Comparison of ENCODE assay signal across 8 cellular contexts in the genomic region with DNA sequence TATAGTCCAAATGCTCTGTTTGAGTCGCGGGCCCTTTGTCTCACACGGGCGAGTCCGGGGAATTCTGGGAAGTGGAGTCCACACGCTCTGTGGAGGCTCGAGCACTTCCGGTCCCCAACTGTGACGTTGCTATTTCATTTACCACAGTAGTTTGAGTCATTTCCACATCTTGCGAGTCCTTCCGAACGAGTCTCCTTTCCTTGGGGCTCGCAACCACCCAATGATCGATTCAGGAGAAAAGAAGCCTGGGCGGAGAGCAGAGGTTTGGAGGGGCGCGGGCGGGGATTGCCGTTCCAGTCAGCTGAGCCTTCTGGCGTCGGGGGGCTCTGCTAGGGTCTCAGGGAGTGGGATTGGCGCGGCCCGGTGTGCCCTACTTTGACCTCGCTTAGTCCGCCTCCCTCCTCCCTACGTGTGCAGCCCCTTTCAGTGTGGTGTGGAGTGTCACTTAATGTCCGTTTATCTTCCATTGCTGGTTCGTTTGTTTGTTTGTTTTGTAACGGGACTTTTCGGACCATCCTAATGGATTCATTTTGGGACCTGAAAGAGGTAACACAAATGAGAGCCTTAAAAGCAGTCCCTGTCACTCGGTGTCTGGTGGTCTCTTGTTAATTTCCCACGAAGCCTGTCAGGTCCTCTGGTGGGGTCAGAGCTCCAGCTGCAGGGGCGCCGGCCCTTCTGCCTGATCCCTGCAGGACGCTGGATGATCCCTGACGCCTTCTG. TPM values are rescaled to one million over a fixed set of nuclear protein-coding genes. Genes with fewer than 3 reads are reported as not detected.
DNase-seq lines count a peak whose midpoint lies in the region; ATAC-seq, FAIRE-seq and TF ChIP-seq lines count a peak whose summit lies in the region.

TSS of gene ZNF222 (plus strand) at position 163 of the 720 bp plus-strand sequence. CDS start at position 221, 58 bp downstream.

- H3K36me3 Mint-ChIP-seq in stimulated activated naive CD8-positive, alpha-beta T cell treated with anti-CD3 and anti-CD28 coated beads, Interleukin-15, Interleukin-2, amounts not matched to agents 100 ng/mL and 50 ng/mL, for 24 hours (ENCODE audit: low read depth): peaks cover 54% of the 10 kb centered on the region

- peak within 1 kb of the TSS; percentile 81 for H3K27ac Mint-ChIP-seq in stimulated activated naive CD8-positive, alpha-beta T cell treated with anti-CD3 and anti-CD28 coated beads, Interleukin-15, Interleukin-2, amounts not matched to agents 100 ng/mL and 50 ng/mL, for 24 hours

- H3K27ac ChIP-seq in RWPE2 (ENCODE audit: poor library complexity, severe bottlenecking): no peak within 1 kb of the TSS
- H3K27ac ChIP-seq in neural cell (ENCODE audit: low read length): peak within 1 kb of the TSS; percentile 70

- H3K36me3 ChIP-seq in RWPE2 (ENCODE audit: low read depth) (peaks cover 24% of the 10 kb centered on the region), neural cell (ENCODE audit: insufficient read depth, low read length) (peaks cover 15% of the 10 kb centered on the region)

- peak; percentile 74 for ATAC-seq in GM21515 (IDR thresholded peaks at IDR 0.05; ENCODE audit: unreplicated experiment)
- ATAC-seq in RWPE2 (ENCODE audit: low read depth): peak; percentile 94

- no peaks in the 10 kb centered on the region for H3K9me3 ChIP-seq in RWPE2 (ENCODE audit: severe bottlenecking)
- no peaks in the 10 kb centered on the region for H3K9me3 ChIP-seq in neural cell (ENCODE audit: low read length)

- H3K4me3 Mint-ChIP-seq in stimulated activated naive CD8-positive, alpha-beta T cell treated with anti-CD3 and anti-CD28 coated beads, Interleukin-15, Interleukin-2, amounts not matched to agents 100 ng/mL and 50 ng/mL, for 24 hours: peak within 1 kb of the TSS; percentile 93

- H3K27me3 ChIP-seq in RWPE2 (ENCODE audit: insufficient read depth, poor library complexity, severe bottlenecking) (no peaks in the 10 kb centered on the region), neural cell (ENCODE audit: insufficient read depth, low read depth, low read length) (no peaks in the 10 kb centered on the region)

- H3K9me3 Mint-ChIP-seq in stimulated activated naive CD8-positive, alpha-beta T cell treated with anti-CD3 and anti-CD28 coated beads, Interleukin-15, Interleukin-2, amounts not matched to agents 100 ng/mL and 50 ng/mL, for 24 hours: peaks cover 31% of the 10 kb centered on the region

- H3K4me3 ChIP-seq in RWPE2 (ENCODE audit: severe bottlenecking): peak within 1 kb of the TSS; percentile 70
- H3K4me3 ChIP-seq in fibroblast of villous mesenchyme (ENCODE audit: low read depth, low read length): peak within 1 kb of the TSS; percentile 84
- peak within 1 kb of the TSS; percentile 85 for H3K4me3 ChIP-seq in neural cell (ENCODE audit: low read length)

- no peak for TF ChIP-seq CTCF in D721Med (IDR thresholded peaks at IDR 0.05; ENCODE audit: insufficient read depth, missing control alignments)
- no peak for TF ChIP-seq CTCF in RWPE2 (IDR thresholded peaks at IDR 0.05; ENCODE audit: poor library complexity, severe bottlenecking)
- TF ChIP-seq CTCF in fibroblast of villous mesenchyme (IDR thresholded peaks at IDR 0.05; ENCODE audit: insufficient read depth, low read depth, low read length): no peak
- no peak for TF ChIP-seq CTCF in neural cell (IDR thresholded peaks at IDR 0.05; ENCODE audit: poor library complexity, severe bottlenecking)

- H4K20me1 ChIP-seq in neural cell (ENCODE audit: insufficient read depth): no peaks in the 10 kb centered on the region

- peak within 1 kb of the TSS; percentile 81 for H3K4me2 ChIP-seq in neural cell (ENCODE audit: low read length)

- peak; percentile 34 for TF ChIP-seq RAD21 in neural cell (conservative IDR thresholded peaks at IDR 0.05)

- H3K9ac ChIP-seq in neural cell (ENCODE audit: low read length): peak within 1 kb of the TSS; percentile 77

- H3K79me2 ChIP-seq in neural cell (replicated peaks; ENCODE audit: insufficient read depth, low read length): peaks cover 11% of the 10 kb centered on the region

- H2AFZ ChIP-seq in neural cell (ENCODE audit: low read depth, low read length): peak within 1 kb of the TSS; percentile 99

- H3K4me1 Mint-ChIP-seq in stimulated activated naive CD8-positive, alpha-beta T cell treated with anti-CD3 and anti-CD28 coated beads, Interleukin-15, Interleukin-2, amounts not matched to agents 100 ng/mL and 50 ng/mL, for 24 hours (ENCODE audit: low read depth): peaks cover 21% of the 10 kb centered on the region

- H3F3A ChIP-seq in neural cell (ENCODE audit: insufficient read depth, low read length, poor library complexity, severe bottlenecking): no peaks in the 10 kb centered on the region

- peaks cover 7% of the 10 kb centered on the region for H3K27me3 Mint-ChIP-seq in stimulated activated naive CD8-positive, alpha-beta T cell treated with anti-CD3 and anti-CD28 coated beads, Interleukin-15, Interleukin-2, amounts not matched to agents 100 ng/mL and 50 ng/mL, for 24 hours

- DNase-seq in D721Med (ENCODE audit: insufficient read length, low spot score): peak; percentile 28
- DNase-seq in KG1 (lab: John Stamatoyannopoulos, UW): peak; percentile 55
- DNase-seq in RWPE2 (ENCODE audit: low spot score): peak; percentile 80
- DNase-seq in activated effector memory CD4-positive, alpha-beta T cell treated with Interleukin-2 at 50 U/mL for 16 hours: peak; percentile 64
- peak; percentile 93 for DNase-seq in fibroblast of villous mesenchyme (ENCODE audit: low read depth)

- TF ChIP-seq EP300 in neural cell (conservative IDR thresholded peaks at IDR 0.05; ENCODE audit: poor library complexity, severe bottlenecking): peak; percentile 27

- no peak for FAIRE-seq in D721Med (lab: Jason Lieb, UNC)

- H3K4me1 ChIP-seq in RWPE2 (ENCODE audit: insufficient read depth, poor library complexity, severe bottlenecking): no peaks in the 10 kb centered on the region

- no peaks in the 10 kb centered on the region for H3K9me2 ChIP-seq in neural cell (ENCODE audit: insufficient read depth, low read length)

TF ChIP-seq in neural cell, 6 proteins besides CTCF, POLR2A, EP300 and RAD21:
- TF ChIP-seq MXI1 (conservative IDR thresholded peaks at IDR 0.05; ENCODE audit: poor library complexity, severe bottlenecking): peak; percentile 43
- TF ChIP-seq POLR2AphosphoS5 (IDR thresholded peaks at IDR 0.05): peak; percentile 75
- no peak for TF ChIP-seq REST (IDR thresholded peaks at IDR 0.05; ENCODE audit: borderline replicate concordance)

RNA-seq across cellular contexts. Expression of gene ZNF222, which starts in this region (rescaled TPM):
- total RNA-seq in fibroblast of villous mesenchyme: 6.1 and 6.9 TPM in 2 replicates
- polyA plus RNA-seq in neural cell: 32.0 and 38.4 TPM in 2 replicates
- polyA minus RNA-seq in neural cell: 35.5 and 50.1 TPM in 2 replicates

Comparison
In these comparisons a context has a peak if more than half of its experiments do, and no peak if none do; other contexts are left out.
1. DNase-seq: peak in every context shown above with its lines; median percentile 93 in fibroblast of villous mesenchyme; 80 in RWPE2; 64 in activated effector memory CD4-positive, alpha-beta T cell treated with Interleukin-2 at 50 U/mL for 16 hours; 55 in KG1; 28 in D721Med.